9 cellular contexts compared by ENCODE assay signal in genomic region chr5:147578228-147579024, GRCh38.
A peak's percentile ranks its signal among the peaks of the same experiment; 100 is the strongest.
DNase-seq lines count a peak whose midpoint lies in the region; ATAC-seq and TF ChIP-seq lines count a peak whose summit lies in the region.
"Had no signal": no experiment of that assay in that cellular context is flagged by ENCODE, and none has a peak within 500 bp of the region (broad histone marks: within the 10 kb centered on the region; RNA-seq: fewer than 3 reads in every experiment).

No MANE protein-coding gene starts in this region.

- H3K4me1 ChIP-seq in OCI-LY7 (ENCODE audit: insufficient read depth, low read length, poor library complexity, severe bottlenecking) = no peaks in the 10 kb centered on the region

- H3K36me3 Mint-ChIP-seq in osteocyte (ENCODE audit: unreplicated experiment) (no peaks in the 10 kb centered on the region), T-cell (no peaks in the 10 kb centered on the region)
- no peaks in the 10 kb centered on the region for H3K36me3 Mint-ChIP-seq in activated T-helper 2 cell treated with anti-CD3 and anti-CD28 coated beads, Interferon-gamma antibody, Interleukin-2, Interleukin-4, amounts not matched to agents 10 μg/mL and 5 μg/mL and 100 μg/mL, durations not matched to agents 14 hours and 24 hours and 36 hours (ENCODE audit: low read depth)

- DNase-seq in BJ (ENCODE audit: low read depth) (no peak), HT-29 (ENCODE audit: low spot score) (peak; percentile 42), OCI-LY7 (ENCODE audit: low spot score) (peak; percentile 19), epithelial cell of proximal tubule (ENCODE audit: low read depth) (no peak), osteocyte (ENCODE audit: extremely low spot score, unreplicated experiment) (no peak), T-cell (no peak)
- no peak for DNase-seq in activated T-helper 2 cell treated with anti-CD3 and anti-CD28 coated beads, Interferon-gamma antibody, Interleukin-2, Interleukin-4, amounts not matched to agents 10 μg/mL and 5 μg/mL and 100 μg/mL, durations not matched to agents 14 hours and 24 hours and 36 hours (ENCODE audit: low spot score)
- DNase-seq in activated T-cell treated with anti-CD3 and anti-CD28 coated beads, Interleukin-2, amount 50 U/mL, for 1 hour = no peak

- no peak overlapping the region for H2AFZ ChIP-seq in OCI-LY7 (ENCODE audit: low read length)

- H3K79me2 ChIP-seq in OCI-LY7 (ENCODE audit: insufficient read depth, low read depth, low read length) = no peaks in the 10 kb centered on the region

- H3K4me1 Mint-ChIP-seq in osteocyte (ENCODE audit: unreplicated experiment) (peaks cover 5% of the 10 kb centered on the region), T-cell (no peaks in the 10 kb centered on the region)
- H3K4me1 Mint-ChIP-seq in activated T-helper 2 cell treated with anti-CD3 and anti-CD28 coated beads, Interferon-gamma antibody, Interleukin-2, Interleukin-4, amounts not matched to agents 10 μg/mL and 5 μg/mL and 100 μg/mL, durations not matched to agents 14 hours and 24 hours and 36 hours (ENCODE audit: low read depth) = no peaks in the 10 kb centered on the region

- H3K9me3 Mint-ChIP-seq in osteocyte (ENCODE audit: unreplicated experiment) = peaks cover 5% of the 10 kb centered on the region
- H3K9me3 Mint-ChIP-seq in activated T-helper 2 cell treated with anti-CD3 and anti-CD28 coated beads, Interferon-gamma antibody, Interleukin-2, Interleukin-4, amounts not matched to agents 10 μg/mL and 5 μg/mL and 100 μg/mL, durations not matched to agents 14 hours and 24 hours and 36 hours = no peaks in the 10 kb centered on the region
- H3K9me3 Mint-ChIP-seq in T-cell = peaks cover 0 to 13% (median 13%) of the 10 kb centered on the region in 3 donors

- H3K27me3 ChIP-seq in BJ (ENCODE audit: control insufficient read depth, insufficient read depth, low read length) = no peaks in the 10 kb centered on the region
- H3K27me3 ChIP-seq: neutrophil had no signal

- POLR2A ChIA-PET in BJ (lab: Charles Lee) = no interaction called here
- POLR2A ChIA-PET in OCI-LY7 (lab: Charles Lee) = interaction anchor here (1.0 kb wide), 1 partner anchor 19 kb away, joined by 4 read pairs; no protein-coding TSS in a partner anchor
- POLR2A ChIA-PET in T-cell (lab: Charles Lee) = no interaction called here

- intact Hi-C loops in OCI-LY7 (cut with micrococcal nuclease; ENCODE audit: unreplicated experiment) = loop anchor here (2.0 kb wide), 1 partner anchor 124 kb away; no protein-coding TSS in a partner anchor
- intact Hi-C loops in activated T-helper 2 cell treated with anti-CD3 and anti-CD28 coated beads, Interferon-gamma antibody, Interleukin-2, Interleukin-4, amounts not matched to agents 10 μg/mL and 5 μg/mL and 100 μg/mL, durations not matched to agents 14 hours and 24 hours and 36 hours (cut with micrococcal nuclease) = loop anchor here (5.0 kb wide), 1 partner anchor 126 kb away; no protein-coding TSS in a partner anchor

- no peaks in the 10 kb centered on the region for H3K9me2 ChIP-seq in OCI-LY7 (ENCODE audit: insufficient read depth, low read length)

- peaks cover 2% of the 10 kb centered on the region for H3K27me3 Mint-ChIP-seq in osteocyte (ENCODE audit: unreplicated experiment)
- H3K27me3 Mint-ChIP-seq in activated T-helper 2 cell treated with anti-CD3 and anti-CD28 coated beads, Interferon-gamma antibody, Interleukin-2, Interleukin-4, amounts not matched to agents 10 μg/mL and 5 μg/mL and 100 μg/mL, durations not matched to agents 14 hours and 24 hours and 36 hours (ENCODE audit: low read depth) = no peaks in the 10 kb centered on the region
- H3K27me3 Mint-ChIP-seq in T-cell = peaks cover 4 to 14% of the 10 kb centered on the region in 2 donors

- ATAC-seq in T-cell (replicated peaks in 1 of 4) = no peak

- no TSS peak for BruUV-seq in OCI-LY7 (replicated peaks; lab: Mats Ljungman, UMichigan)

- no peaks in the 10 kb centered on the region for H3K9me3 ChIP-seq in OCI-LY7 (ENCODE audit: low read length)
- H3K9me3 ChIP-seq: neutrophil had no signal

- H3K27ac Mint-ChIP-seq in osteocyte (ENCODE audit: unreplicated experiment) (no peak overlapping the region), T-cell (no peak overlapping the region)
- no peak overlapping the region for H3K27ac Mint-ChIP-seq in activated T-helper 2 cell treated with anti-CD3 and anti-CD28 coated beads, Interferon-gamma antibody, Interleukin-2, Interleukin-4, amounts not matched to agents 10 μg/mL and 5 μg/mL and 100 μg/mL, durations not matched to agents 14 hours and 24 hours and 36 hours

- no peak overlapping the region for H3K27ac ChIP-seq in OCI-LY7 (ENCODE audit: low read depth, low read length, poor library complexity, severe bottlenecking)
- H3K27ac ChIP-seq: neutrophil had no signal

- H3K4me3 Mint-ChIP-seq in osteocyte (ENCODE audit: unreplicated experiment) (peak overlapping the region; percentile 34), T-cell (no peak overlapping the region)
- H3K4me3 Mint-ChIP-seq in activated T-helper 2 cell treated with anti-CD3 and anti-CD28 coated beads, Interferon-gamma antibody, Interleukin-2, Interleukin-4, amounts not matched to agents 10 μg/mL and 5 μg/mL and 100 μg/mL, durations not matched to agents 14 hours and 24 hours and 36 hours (ENCODE audit: low read depth) = no peak overlapping the region

- peak; percentile 63 for TF ChIP-seq CTCF in BJ (IDR thresholded peaks at IDR 0.05; ENCODE audit: insufficient read depth, low read depth, low read length)
- peak; percentile 71 for TF ChIP-seq CTCF in OCI-LY7 (conservative IDR thresholded peaks at IDR 0.05; ENCODE audit: low read length)
- TF ChIP-seq CTCF in epithelial cell of proximal tubule (conservative IDR thresholded peaks at IDR 0.05; ENCODE audit: low read depth, low read length) = peak; percentile 74
- TF ChIP-seq CTCF in osteocyte (IDR thresholded peaks at IDR 0.05) = peak; percentile 78

- H3K4me3 ChIP-seq in BJ (ENCODE audit: low read depth, low read length) (peak overlapping the region; percentile 25), OCI-LY7 (ENCODE audit: low read depth, low read length, poor library complexity, severe bottlenecking) (no peak overlapping the region), epithelial cell of proximal tubule (ENCODE audit: low read depth, low read length) (no peak overlapping the region)

- H3K4me2 ChIP-seq in OCI-LY7 (ENCODE audit: low read length) = no peak overlapping the region

- CTCF ChIA-PET in BJ (lab: Yijun Ruan, JAX) (interaction anchor here (0.6 to 6.1 kb wide), 25 partner anchors 8 to 387 kb away, joined by 3 to 40 read pairs (median 5); partner anchors contain the start of gene DPYSL3), OCI-LY7 (lab: Charles Lee; ENCODE audit: unreplicated experiment) (no interaction called here), T-cell (lab: Charles Lee) (interaction anchor here (0.7 to 0.8 kb wide), 2 partner anchors 46 to 245 kb away, joined by 3 read pairs; no protein-coding TSS in a partner anchor)

- no peaks in the 10 kb centered on the region for H4K20me1 ChIP-seq in OCI-LY7 (ENCODE audit: insufficient read depth, low read length)

- no peaks in the 10 kb centered on the region for H3K36me3 ChIP-seq in BJ (ENCODE audit: control insufficient read depth, insufficient read depth, low read length)
- no peaks in the 10 kb centered on the region for H3K36me3 ChIP-seq in OCI-LY7 (ENCODE audit: insufficient read depth, low read length)
- H3K36me3 ChIP-seq: neutrophil had no signal

Comparison
In these comparisons a context has a peak if more than half of its experiments do, and no peak if none do; other contexts are left out.
1. DNase-seq: peak in HT-29 (single experiment) and OCI-LY7 (single experiment); none in BJ (single experiment), epithelial cell of proximal tubule (single experiment), osteocyte (single experiment), activated T-helper 2 cell treated with anti-CD3 and anti-CD28 coated beads, Interferon-gamma antibody, Interleukin-2, Interleukin-4, amounts not matched to agents 10 μg/mL and 5 μg/mL and 100 μg/mL, durations not matched to agents 14 hours and 24 hours and 36 hours (single experiment), activated T-cell treated with anti-CD3 and anti-CD28 coated beads, Interleukin-2, amount 50 U/mL, for 1 hour (single experiment) and T-cell (0 of 34).
2. Peak in every context shown above with its lines, with median percentiles within 50 percentile points of each other: CTCF ChIP-seq.